Comparison of ENCODE assay signal across 2 cellular contexts in the genomic region with DNA sequence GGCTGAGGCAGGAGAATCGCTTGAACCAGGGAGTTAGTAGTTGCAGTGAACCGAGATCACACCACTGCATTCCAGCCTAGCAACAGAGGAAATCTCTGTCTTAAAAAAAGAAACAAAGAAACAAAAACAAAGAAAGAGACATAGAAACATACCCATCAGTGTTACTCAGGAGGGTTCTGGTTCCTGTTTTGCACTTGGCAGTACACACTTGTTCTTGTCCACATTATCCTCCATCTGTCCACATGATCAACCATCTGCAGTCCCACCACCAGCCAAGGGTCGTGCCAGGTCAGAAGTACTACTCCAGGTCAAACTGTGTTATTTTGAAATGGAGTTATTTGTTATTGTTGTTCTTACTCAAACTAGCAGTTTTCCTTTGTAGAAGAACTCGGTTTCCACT.
TF ChIP-seq lines count a peak whose summit lies in the region.

No MANE protein-coding gene starts in this region.

TF ChIP-seq in endothelial cell of umbilical vein, 7 proteins besides CTCF, POLR2A, EP300 and RAD21:
- TF ChIP-seq FOS (IDR thresholded peaks at IDR 0.05; ENCODE audit: borderline replicate concordance, insufficient read depth, low read length) (no peak), EZH2 (IDR thresholded peaks at IDR 0.05; ENCODE audit: borderline replicate concordance, low read depth, low read length, severe bottlenecking) (no peak), MYC (IDR thresholded peaks at IDR 0.05; ENCODE audit: low read depth, low read length) (no peak), POLR2AphosphoS5 (IDR thresholded peaks at IDR 0.05; ENCODE audit: insufficient read depth, low read depth, low read length) (no peak), JUN (IDR thresholded peaks at IDR 0.05; ENCODE audit: borderline replicate concordance, insufficient read depth, insufficient read length, low read depth) (no peak)
- TF ChIP-seq, protein P1, sequence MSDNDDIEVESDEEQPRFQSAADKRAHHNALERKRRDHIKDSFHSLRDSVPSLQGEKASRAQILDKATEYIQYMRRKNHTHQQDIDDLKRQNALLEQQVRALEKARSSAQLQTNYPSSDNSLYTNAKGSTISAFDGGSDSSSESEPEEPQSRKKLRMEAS (IDR thresholded peaks at IDR 0.05; ENCODE audit: insufficient read depth, insufficient read length), result no peak

TF ChIP-seq in HepG2, 621 proteins besides CTCF, POLR2A, EP300 and RAD21:
- TF ChIP-seq FOXM1 (CRISPR knock-in tag; IDR thresholded peaks at IDR 0.05) (no peak), HDAC6 (IDR thresholded peaks at IDR 0.05; ENCODE audit: low read depth, low read length) (no peak), GLI4 (CRISPR knock-in tag; IDR thresholded peaks at IDR 0.05; ENCODE audit: borderline replicate concordance) (no peak), ZSCAN20 (CRISPR knock-in tag; IDR thresholded peaks at IDR 0.05; ENCODE audit: borderline replicate concordance) (no peak), ATM (IDR thresholded peaks at IDR 0.05; ENCODE audit: borderline replicate concordance) (no peak)
- TF ChIP-seq, protein P2, sequence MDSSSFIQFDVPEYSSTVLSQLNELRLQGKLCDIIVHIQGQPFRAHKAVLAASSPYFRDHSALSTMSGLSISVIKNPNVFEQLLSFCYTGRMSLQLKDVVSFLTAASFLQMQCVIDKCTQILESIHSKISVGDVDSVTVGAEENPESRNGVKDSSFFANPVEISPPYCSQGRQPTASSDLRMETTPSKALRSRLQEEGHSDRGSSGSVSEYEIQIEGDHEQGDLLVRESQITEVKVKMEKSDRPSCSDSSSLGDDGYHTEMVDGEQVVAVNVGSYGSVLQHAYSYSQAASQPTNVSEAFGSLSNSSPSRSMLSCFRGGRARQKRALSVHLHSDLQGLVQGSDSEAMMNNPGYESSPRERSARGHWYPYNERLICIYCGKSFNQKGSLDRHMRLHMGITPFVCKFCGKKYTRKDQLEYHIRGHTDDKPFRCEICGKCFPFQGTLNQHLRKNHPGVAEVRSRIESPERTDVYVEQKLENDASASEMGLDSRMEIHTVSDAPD (CRISPR knock-in tag; IDR thresholded peaks at IDR 0.05), result no peak
- TF ChIP-seq, protein P3, sequence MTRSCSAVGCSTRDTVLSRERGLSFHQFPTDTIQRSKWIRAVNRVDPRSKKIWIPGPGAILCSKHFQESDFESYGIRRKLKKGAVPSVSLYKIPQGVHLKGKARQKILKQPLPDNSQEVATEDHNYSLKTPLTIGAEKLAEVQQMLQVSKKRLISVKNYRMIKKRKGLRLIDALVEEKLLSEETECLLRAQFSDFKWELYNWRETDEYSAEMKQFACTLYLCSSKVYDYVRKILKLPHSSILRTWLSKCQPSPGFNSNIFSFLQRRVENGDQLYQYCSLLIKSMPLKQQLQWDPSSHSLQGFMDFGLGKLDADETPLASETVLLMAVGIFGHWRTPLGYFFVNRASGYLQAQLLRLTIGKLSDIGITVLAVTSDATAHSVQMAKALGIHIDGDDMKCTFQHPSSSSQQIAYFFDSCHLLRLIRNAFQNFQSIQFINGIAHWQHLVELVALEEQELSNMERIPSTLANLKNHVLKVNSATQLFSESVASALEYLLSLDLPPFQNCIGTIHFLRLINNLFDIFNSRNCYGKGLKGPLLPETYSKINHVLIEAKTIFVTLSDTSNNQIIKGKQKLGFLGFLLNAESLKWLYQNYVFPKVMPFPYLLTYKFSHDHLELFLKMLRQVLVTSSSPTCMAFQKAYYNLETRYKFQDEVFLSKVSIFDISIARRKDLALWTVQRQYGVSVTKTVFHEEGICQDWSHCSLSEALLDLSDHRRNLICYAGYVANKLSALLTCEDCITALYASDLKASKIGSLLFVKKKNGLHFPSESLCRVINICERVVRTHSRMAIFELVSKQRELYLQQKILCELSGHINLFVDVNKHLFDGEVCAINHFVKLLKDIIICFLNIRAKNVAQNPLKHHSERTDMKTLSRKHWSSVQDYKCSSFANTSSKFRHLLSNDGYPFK (CRISPR knock-in tag; IDR thresholded peaks at IDR 0.05; ENCODE audit: borderline replicate concordance), result no peak
TF ChIP-seq in HepG2: peak in this region for 0.
